ENCODE assay signal across 1 cellular context in the genomic region with DNA sequence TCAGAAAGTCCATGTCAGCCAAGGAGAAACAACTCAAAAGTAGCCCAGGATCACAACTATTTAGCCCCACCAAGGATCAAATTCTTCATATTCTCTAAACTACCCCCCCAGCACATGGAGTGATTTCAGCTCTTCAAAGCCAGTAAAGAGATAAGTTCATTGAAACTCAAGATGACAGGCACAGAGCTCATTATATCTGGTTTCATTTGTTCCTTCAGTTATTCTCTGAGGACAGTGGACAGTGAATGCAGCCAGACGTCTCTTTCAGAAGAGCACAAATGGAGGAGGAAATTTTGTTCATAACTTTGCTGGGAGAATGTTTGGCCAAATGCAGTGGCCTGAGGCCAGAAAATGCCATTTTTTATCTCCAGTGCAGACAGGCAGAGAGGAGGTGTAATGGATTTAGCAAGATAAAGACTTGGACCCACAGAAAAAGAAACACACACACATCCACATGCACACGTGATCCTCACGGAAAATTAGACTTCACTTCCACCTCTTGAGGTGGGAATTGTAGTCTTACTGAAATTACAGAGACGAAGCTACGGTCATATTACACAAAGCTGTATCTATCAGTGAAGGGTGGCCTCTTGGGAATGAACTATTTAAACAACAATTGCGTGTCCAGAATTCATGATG.
TF ChIP-seq lines count a peak whose summit lies in the region.

No MANE protein-coding gene starts in this region.

TF ChIP-seq in GM23338, 12 proteins besides CTCF, POLR2A, EP300 and RAD21:
- TF ChIP-seq ZNF462 (CRISPR knock-in tag; IDR thresholded peaks at IDR 0.05) = no peak
- TF ChIP-seq POLR2AphosphoS5 (IDR thresholded peaks at IDR 0.05; ENCODE audit: low read depth) = no peak
- TF ChIP-seq NANOG (IDR thresholded peaks at IDR 0.05; ENCODE audit: borderline replicate concordance) = no peak
- TF ChIP-seq STAT1 (IDR thresholded peaks at IDR 0.05; ENCODE audit: unreplicated experiment) = no peak
- no peak for TF ChIP-seq EZH2phosphoT487 (IDR thresholded peaks at IDR 0.05; ENCODE audit: unreplicated experiment)
- TF ChIP-seq ZNF114 (CRISPR knock-in tag; IDR thresholded peaks at IDR 0.05) = no peak
